In genomic region chr7:129959480-129960332, GRCh38 we compare ENCODE assay signal across 14 cellular contexts. TPM values are rescaled to one million over a fixed set of nuclear protein-coding genes. Genes with fewer than 3 reads are reported as not detected.
DNase-seq lines count a peak whose midpoint lies in the region; ATAC-seq, FAIRE-seq and TF ChIP-seq lines count a peak whose summit lies in the region.
"Had no signal": no experiment of that assay in that cellular context is flagged by ENCODE, and none has a peak within 500 bp of the region (broad histone marks: within the 10 kb centered on the region; RNA-seq: fewer than 3 reads in every experiment).

No MANE protein-coding gene starts in this region.

- H3K27ac ChIP-seq in keratinocyte (ENCODE audit: control insufficient read depth, insufficient read depth, low read length): peak overlapping the region; percentile 97
- H3K27ac ChIP-seq in Karpas-422 (ENCODE audit: low read length): no peak overlapping the region
- H3K27ac ChIP-seq: thoracic aorta had no signal

- no peak for TF ChIP-seq CTCF in WTC11 (IDR thresholded peaks at IDR 0.05)
- TF ChIP-seq CTCF in keratinocyte (optimal IDR thresholded peaks at IDR 0.05 in 1 of 3, IDR thresholded peaks at IDR 0.05 in 1 of 3, conservative IDR thresholded peaks at IDR 0.05 in 1 of 3; ENCODE audit: extremely low read depth in 1 of 3, insufficient read depth in 2 of 3, low read length in 3 of 3): no peak

- H3K27me3 ChIP-seq in keratinocyte (ENCODE audit: control insufficient read depth, extremely low read depth, insufficient read depth, low read length) (no peaks in the 10 kb centered on the region), Karpas-422 (ENCODE audit: low read length) (no peaks in the 10 kb centered on the region)

- no peaks in the 10 kb centered on the region for H3K36me3 Mint-ChIP-seq in WTC11
- H3K36me3 Mint-ChIP-seq: T-cell had no signal

- H3K4me1 ChIP-seq in keratinocyte (ENCODE audit: control insufficient read depth, extremely low read depth, insufficient read depth, low read length) (peaks cover 34% of the 10 kb centered on the region), Karpas-422 (ENCODE audit: low read length) (0 out of 2 replicates have a peak, but pooled peaks cover 3% of the 10 kb centered on the region)

- H3K36me3 ChIP-seq in keratinocyte (ENCODE audit: control insufficient read depth in 2 of 2, extremely low read depth in 1 of 2, insufficient read depth in 2 of 2, low read length in 2 of 2) (no peaks in the 10 kb centered on the region), Karpas-422 (ENCODE audit: insufficient read depth, low read length) (no peaks in the 10 kb centered on the region)
- H3K36me3 ChIP-seq: thoracic aorta had no signal

- DNase-seq in cardiac septum (ENCODE audit: low spot score): peak; percentile 43
- DNase-seq in Right ventricle myocardium superior: no peak
- DNase-seq in WTC11 (ENCODE audit: low spot score): no peak
- DNase-seq in keratinocyte (ENCODE audit: low read depth, low spot score): no peak
- no peak for DNase-seq in SIG-M5 treated with dmso at 0.1 percent for 504 hours (lab: John Stamatoyannopoulos, UW; ENCODE audit: unreplicated experiment)
- DNase-seq in Karpas-422: no peak
- no peak for DNase-seq in T-helper 9 cell
- DNase-seq: hypothalamus, midbrain, NCI-H1092, NCI-H69, T-cell had no signal

- H3K27ac Mint-ChIP-seq in WTC11: no peak overlapping the region
- H3K27ac Mint-ChIP-seq: T-cell had no signal

- ATAC-seq in Right ventricle myocardium superior (ENCODE audit: poor library complexity) (no peak), WTC11 (no peak), GM18505 (IDR thresholded peaks at IDR 0.05; ENCODE audit: unreplicated experiment) (no peak)
- ATAC-seq: T-cell had no signal

- intact Hi-C loops in cardiac septum (cut with DNase I) (no loop called here), Right ventricle myocardium superior (cut with DNase I) (no loop called here)

- CTCF ChIA-PET in WTC11 (lab: Charles Lee): interaction anchor here (1.0 to 1.5 kb wide), 3 partner anchors 11 to 135 kb away, joined by 3 to 4 read pairs (median 3); no protein-coding TSS in a partner anchor

- no peaks in the 10 kb centered on the region for H3K9me2 ChIP-seq in Karpas-422 (replicated peaks; ENCODE audit: insufficient read depth, low read length)

- H3K79me2 ChIP-seq in keratinocyte (ENCODE audit: control insufficient read depth, insufficient read depth, low read length): no peaks in the 10 kb centered on the region
- no peaks in the 10 kb centered on the region for H3K79me2 ChIP-seq in Karpas-422 (ENCODE audit: low read length)

- FAIRE-seq in keratinocyte (lab: Jason Lieb, UNC): no peak

- dilution Hi-C loops in keratinocyte (cut with MboI; ENCODE audit: extremely low pct_ligation_motif_present, low sequenced_read_pairs): no loop called here

- no peaks in the 10 kb centered on the region for H3K27me3 Mint-ChIP-seq in WTC11 (ENCODE audit: low read depth)
- H3K27me3 Mint-ChIP-seq: T-cell had no signal

- peak overlapping the region; percentile 86 for H3K4me2 ChIP-seq in keratinocyte (ENCODE audit: control insufficient read depth, extremely low read depth, insufficient read depth, low read depth, low read length)
- no peak overlapping the region for H3K4me2 ChIP-seq in Karpas-422 (ENCODE audit: low read depth, low read length, poor library complexity, severe bottlenecking)

- H3K9ac ChIP-seq in keratinocyte (ENCODE audit: control insufficient read depth, extremely low read depth, insufficient read depth, low read length) (peak overlapping the region; percentile 83), Karpas-422 (ENCODE audit: low read length) (no peak overlapping the region)

- no peaks in the 10 kb centered on the region for H3K9me1 ChIP-seq in keratinocyte (ENCODE audit: control insufficient read depth, extremely low read depth, insufficient read depth, low read length)

- H3K4me3 ChIP-seq in keratinocyte (ENCODE audit: control insufficient read depth in 2 of 3, extremely low read depth in 1 of 3, insufficient read depth in 2 of 3, low read depth in 1 of 3, low read length in 3 of 3) (peak overlapping the region in 2 of 3 experiments; percentile 26 to 49), Karpas-422 (ENCODE audit: low read length) (no peak overlapping the region)
- H3K4me3 ChIP-seq: thoracic aorta had no signal

- no peak overlapping the region for H3K4me3 Mint-ChIP-seq in WTC11
- H3K4me3 Mint-ChIP-seq: T-cell had no signal

- POLR2A ChIA-PET in WTC11 (lab: Charles Lee): interaction anchor here (0.5 to 0.6 kb wide), 3 partner anchors 8 to 987 kb away, joined by 3 read pairs; no protein-coding TSS in a partner anchor

- no peak for TF ChIP-seq POLR2A in GM18505 (IDR thresholded peaks at IDR 0.05; ENCODE audit: borderline replicate concordance, extremely low read depth, insufficient read depth, insufficient read length)

- H2AFZ ChIP-seq in keratinocyte (ENCODE audit: control insufficient read depth, low read length) (peak overlapping the region; percentile 41), Karpas-422 (ENCODE audit: low read length) (no peak overlapping the region; the same call in 1 of the 2 replicates)

- H4K20me1 ChIP-seq in keratinocyte (ENCODE audit: control insufficient read depth, extremely low read depth, insufficient read depth, low read length): no peaks in the 10 kb centered on the region
- no peaks in the 10 kb centered on the region for H4K20me1 ChIP-seq in Karpas-422 (ENCODE audit: insufficient read depth, low read depth, low read length)

- H3K4me1 Mint-ChIP-seq in WTC11: peaks cover 14% of the 10 kb centered on the region
- H3K4me1 Mint-ChIP-seq: T-cell had no signal

- H3K9me3 Mint-ChIP-seq in WTC11: no peaks in the 10 kb centered on the region
- H3K9me3 Mint-ChIP-seq: T-cell had no signal

- H3K9me3 ChIP-seq in keratinocyte (ENCODE audit: control insufficient read depth, low read depth, low read length): no peaks in the 10 kb centered on the region
- no peaks in the 10 kb centered on the region for H3K9me3 ChIP-seq in Karpas-422 (ENCODE audit: low read length)
- H3K9me3 ChIP-seq: thoracic aorta had no signal

TF ChIP-seq in WTC11, 78 proteins besides CTCF, POLR2A, EP300 and RAD21:
- TF ChIP-seq ZNF138 (CRISPR knock-in tag; conservative IDR thresholded peaks at IDR 0.05): no peak
- TF ChIP-seq ZNF416 (CRISPR knock-in tag; IDR thresholded peaks at IDR 0.05): no peak
- peak; percentile 82 for TF ChIP-seq GABPB1 (CRISPR knock-in tag; IDR thresholded peaks at IDR 0.05)
- peak; percentile 71; the same call in 1 of the 2 replicates for TF ChIP-seq ZNF121 (CRISPR knock-in tag; IDR thresholded peaks at IDR 0.05)
- no peak for TF ChIP-seq ZNF396 (CRISPR knock-in tag; IDR thresholded peaks at IDR 0.05; ENCODE audit: borderline replicate concordance)

RNA-seq across cellular contexts. Expression of gene UBE2H, which starts 6.9 kb away (rescaled TPM):
- total RNA-seq in cardiac septum (228 TPM), Right ventricle myocardium superior (96.8 TPM), WTC11 (2021) (55.0 to 65.8 TPM (median 63.4 TPM) in 3 replicates)
- 83.7 to 130 TPM (median 100 TPM) in 3 replicates for polyA plus RNA-seq in keratinocyte
- 217 TPM for polyA plus RNA-seq in keratinocyte (2011; ENCODE audit: low read depth)
- 112 and 283 TPM in 2 replicates for polyA plus RNA-seq in keratinocyte (2011; cell fraction: cytosol; rRNA removed)
- 208 and 215 TPM in 2 replicates for polyA plus RNA-seq in keratinocyte (2011; cell fraction: nucleus; rRNA removed)
- polyA plus RNA-seq in keratinocyte (2012; ENCODE audit: low replicate concordance): 66.1 and 86.4 TPM in 2 replicates
- polyA minus RNA-seq in keratinocyte: 46.9 to 97.5 TPM (median 79.6 TPM) in 3 replicates
- polyA minus RNA-seq in keratinocyte (2011; cell fraction: cytosol; rRNA and poly(A)+ RNA removed): 57.2 TPM
- 60.1 and 145 TPM in 2 replicates for polyA minus RNA-seq in keratinocyte (2011; cell fraction: nucleus; rRNA and poly(A)+ RNA removed)
- 34.7 and 37.3 TPM in 2 replicates for total RNA-seq in Karpas-422 (2014; rRNA removed; shearing (Covaris generic); ENCODE audit: low replicate concordance)
